ENCODE assay signal across 1 cellular context in the genomic region with DNA sequence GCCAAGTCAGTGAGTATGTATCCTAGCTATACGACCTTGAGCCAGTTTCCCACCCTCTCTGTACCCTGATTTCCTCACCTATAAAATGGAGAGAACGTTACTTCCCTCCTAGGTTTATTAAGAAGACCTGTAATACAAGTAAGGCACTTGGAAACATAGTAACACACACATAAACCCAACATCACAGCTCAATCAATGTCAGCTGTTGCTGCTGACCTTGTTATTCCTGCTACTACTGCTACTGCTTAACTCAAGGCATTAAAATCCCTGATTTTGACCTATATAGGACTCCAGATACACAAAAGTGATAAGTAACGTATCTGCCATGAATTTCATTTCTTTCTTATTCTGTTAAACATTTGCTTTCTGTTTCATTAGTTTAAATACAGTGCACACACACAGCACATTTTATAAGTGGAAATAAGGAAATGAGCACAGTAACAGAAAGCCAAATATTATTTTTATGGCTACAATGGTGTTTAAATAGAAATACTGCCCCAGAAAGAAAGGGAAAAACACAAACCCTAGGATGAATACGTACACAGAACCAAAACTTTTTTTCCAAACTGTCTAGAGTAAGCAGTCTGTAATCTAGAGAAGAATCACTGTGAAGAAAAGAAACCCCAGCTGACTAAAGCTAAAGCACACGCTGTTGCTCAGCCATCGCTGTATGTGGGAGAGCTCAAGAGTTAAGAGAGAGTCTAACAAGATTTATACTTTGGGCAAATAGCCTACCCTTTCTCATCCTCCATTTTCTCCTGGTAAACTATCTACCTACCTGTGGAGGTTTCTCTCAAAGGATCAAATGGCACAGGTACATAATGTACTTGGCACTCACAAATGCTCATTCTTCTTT.
TF ChIP-seq lines count a peak whose summit lies in the region.

No MANE protein-coding gene starts in this region.

TF ChIP-seq in GM23338, 12 proteins besides CTCF, POLR2A, EP300 and RAD21:
- TF ChIP-seq, protein P1, sequence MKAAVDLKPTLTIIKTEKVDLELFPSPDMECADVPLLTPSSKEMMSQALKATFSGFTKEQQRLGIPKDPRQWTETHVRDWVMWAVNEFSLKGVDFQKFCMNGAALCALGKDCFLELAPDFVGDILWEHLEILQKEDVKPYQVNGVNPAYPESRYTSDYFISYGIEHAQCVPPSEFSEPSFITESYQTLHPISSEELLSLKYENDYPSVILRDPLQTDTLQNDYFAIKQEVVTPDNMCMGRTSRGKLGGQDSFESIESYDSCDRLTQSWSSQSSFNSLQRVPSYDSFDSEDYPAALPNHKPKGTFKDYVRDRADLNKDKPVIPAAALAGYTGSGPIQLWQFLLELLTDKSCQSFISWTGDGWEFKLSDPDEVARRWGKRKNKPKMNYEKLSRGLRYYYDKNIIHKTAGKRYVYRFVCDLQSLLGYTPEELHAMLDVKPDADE (IDR thresholded peaks at IDR 0.05) = no peak
- TF ChIP-seq ZNF331 (CRISPR knock-in tag; IDR thresholded peaks at IDR 0.05; ENCODE audit: low read depth) (no peak), CREB1 (CRISPR knock-in tag; IDR thresholded peaks at IDR 0.05; ENCODE audit: low read depth) (no peak), JUNB (IDR thresholded peaks at IDR 0.05; ENCODE audit: unreplicated experiment) (no peak), EZH2phosphoT487 (IDR thresholded peaks at IDR 0.05; ENCODE audit: unreplicated experiment) (no peak), EZH2 (IDR thresholded peaks at IDR 0.05; ENCODE audit: low read depth, unreplicated experiment) (no peak), NANOG (IDR thresholded peaks at IDR 0.05; ENCODE audit: borderline replicate concordance) (no peak), STAT1 (IDR thresholded peaks at IDR 0.05; ENCODE audit: unreplicated experiment) (no peak), ZNF114 (CRISPR knock-in tag; IDR thresholded peaks at IDR 0.05) (no peak), POLR2AphosphoS5 (IDR thresholded peaks at IDR 0.05; ENCODE audit: low read depth) (no peak)
- TF ChIP-seq, protein P2, sequence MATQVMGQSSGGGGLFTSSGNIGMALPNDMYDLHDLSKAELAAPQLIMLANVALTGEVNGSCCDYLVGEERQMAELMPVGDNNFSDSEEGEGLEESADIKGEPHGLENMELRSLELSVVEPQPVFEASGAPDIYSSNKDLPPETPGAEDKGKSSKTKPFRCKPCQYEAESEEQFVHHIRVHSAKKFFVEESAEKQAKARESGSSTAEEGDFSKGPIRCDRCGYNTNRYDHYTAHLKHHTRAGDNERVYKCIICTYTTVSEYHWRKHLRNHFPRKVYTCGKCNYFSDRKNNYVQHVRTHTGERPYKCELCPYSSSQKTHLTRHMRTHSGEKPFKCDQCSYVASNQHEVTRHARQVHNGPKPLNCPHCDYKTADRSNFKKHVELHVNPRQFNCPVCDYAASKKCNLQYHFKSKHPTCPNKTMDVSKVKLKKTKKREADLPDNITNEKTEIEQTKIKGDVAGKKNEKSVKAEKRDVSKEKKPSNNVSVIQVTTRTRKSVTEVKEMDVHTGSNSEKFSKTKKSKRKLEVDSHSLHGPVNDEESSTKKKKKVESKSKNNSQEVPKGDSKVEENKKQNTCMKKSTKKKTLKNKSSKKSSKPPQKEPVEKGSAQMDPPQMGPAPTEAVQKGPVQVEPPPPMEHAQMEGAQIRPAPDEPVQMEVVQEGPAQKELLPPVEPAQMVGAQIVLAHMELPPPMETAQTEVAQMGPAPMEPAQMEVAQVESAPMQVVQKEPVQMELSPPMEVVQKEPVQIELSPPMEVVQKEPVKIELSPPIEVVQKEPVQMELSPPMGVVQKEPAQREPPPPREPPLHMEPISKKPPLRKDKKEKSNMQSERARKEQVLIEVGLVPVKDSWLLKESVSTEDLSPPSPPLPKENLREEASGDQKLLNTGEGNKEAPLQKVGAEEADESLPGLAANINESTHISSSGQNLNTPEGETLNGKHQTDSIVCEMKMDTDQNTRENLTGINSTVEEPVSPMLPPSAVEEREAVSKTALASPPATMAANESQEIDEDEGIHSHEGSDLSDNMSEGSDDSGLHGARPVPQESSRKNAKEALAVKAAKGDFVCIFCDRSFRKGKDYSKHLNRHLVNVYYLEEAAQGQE (IDR thresholded peaks at IDR 0.05; ENCODE audit: unreplicated experiment) = no peak
- TF ChIP-seq, protein P3, sequence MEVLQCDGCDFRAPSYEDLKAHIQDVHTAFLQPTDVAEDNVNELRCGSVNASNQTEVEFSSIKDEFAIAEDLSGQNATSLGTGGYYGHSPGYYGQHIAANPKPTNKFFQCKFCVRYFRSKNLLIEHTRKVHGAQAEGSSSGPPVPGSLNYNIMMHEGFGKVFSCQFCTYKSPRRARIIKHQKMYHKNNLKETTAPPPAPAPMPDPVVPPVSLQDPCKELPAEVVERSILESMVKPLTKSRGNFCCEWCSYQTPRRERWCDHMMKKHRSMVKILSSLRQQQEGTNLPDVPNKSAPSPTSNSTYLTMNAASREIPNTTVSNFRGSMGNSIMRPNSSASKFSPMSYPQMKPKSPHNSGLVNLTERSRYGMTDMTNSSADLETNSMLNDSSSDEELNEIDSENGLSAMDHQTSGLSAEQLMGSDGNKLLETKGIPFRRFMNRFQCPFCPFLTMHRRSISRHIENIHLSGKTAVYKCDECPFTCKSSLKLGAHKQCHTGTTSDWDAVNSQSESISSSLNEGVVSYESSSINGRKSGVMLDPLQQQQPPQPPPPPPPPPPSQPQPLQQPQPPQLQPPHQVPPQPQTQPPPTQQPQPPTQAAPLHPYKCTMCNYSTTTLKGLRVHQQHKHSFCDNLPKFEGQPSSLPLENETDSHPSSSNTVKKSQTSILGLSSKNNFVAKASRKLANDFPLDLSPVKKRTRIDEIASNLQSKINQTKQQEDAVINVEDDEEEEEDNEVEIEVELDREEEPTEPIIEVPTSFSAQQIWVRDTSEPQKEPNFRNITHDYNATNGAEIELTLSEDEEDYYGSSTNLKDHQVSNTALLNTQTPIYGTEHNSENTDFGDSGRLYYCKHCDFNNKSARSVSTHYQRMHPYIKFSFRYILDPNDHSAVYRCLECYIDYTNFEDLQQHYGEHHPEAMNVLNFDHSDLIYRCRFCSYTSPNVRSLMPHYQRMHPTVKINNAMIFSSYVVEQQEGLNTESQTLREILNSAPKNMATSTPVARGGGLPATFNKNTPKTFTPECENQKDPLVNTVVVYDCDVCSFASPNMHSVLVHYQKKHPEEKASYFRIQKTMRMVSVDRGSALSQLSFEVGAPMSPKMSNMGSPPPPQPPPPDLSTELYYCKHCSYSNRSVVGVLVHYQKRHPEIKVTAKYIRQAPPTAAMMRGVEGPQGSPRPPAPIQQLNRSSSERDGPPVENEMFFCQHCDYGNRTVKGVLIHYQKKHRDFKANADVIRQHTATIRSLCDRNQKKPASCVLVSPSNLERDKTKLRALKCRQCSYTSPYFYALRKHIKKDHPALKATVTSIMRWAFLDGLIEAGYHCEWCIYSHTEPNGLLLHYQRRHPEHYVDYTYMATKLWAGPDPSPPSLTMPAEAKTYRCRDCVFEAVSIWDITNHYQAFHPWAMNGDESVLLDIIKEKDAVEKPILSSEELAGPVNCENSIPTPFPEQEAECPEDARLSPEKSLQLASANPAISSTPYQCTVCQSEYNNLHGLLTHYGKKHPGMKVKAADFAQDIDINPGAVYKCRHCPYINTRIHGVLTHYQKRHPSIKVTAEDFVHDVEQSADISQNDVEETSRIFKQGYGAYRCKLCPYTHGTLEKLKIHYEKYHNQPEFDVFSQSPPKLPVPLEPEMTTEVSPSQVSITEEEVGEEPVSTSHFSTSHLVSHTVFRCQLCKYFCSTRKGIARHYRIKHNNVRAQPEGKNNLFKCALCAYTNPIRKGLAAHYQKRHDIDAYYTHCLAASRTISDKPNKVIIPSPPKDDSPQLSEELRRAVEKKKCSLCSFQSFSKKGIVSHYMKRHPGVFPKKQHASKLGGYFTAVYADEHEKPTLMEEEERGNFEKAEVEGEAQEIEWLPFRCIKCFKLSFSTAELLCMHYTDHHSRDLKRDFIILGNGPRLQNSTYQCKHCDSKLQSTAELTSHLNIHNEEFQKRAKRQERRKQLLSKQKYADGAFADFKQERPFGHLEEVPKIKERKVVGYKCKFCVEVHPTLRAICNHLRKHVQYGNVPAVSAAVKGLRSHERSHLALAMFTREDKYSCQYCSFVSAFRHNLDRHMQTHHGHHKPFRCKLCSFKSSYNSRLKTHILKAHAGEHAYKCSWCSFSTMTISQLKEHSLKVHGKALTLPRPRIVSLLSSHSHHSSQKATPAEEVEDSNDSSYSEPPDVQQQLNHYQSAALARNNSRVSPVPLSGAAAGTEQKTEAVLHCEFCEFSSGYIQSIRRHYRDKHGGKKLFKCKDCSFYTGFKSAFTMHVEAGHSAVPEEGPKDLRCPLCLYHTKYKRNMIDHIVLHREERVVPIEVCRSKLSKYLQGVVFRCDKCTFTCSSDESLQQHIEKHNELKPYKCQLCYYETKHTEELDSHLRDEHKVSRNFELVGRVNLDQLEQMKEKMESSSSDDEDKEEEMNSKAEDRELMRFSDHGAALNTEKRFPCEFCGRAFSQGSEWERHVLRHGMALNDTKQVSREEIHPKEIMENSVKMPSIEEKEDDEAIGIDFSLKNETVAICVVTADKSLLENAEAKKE (CRISPR knock-in tag; IDR thresholded peaks at IDR 0.05) = no peak
